In genomic region chr10:60031664-60032063, GRCh38 we compare ENCODE assay signal across 8 cellular contexts.
DNase-seq lines count a peak whose midpoint lies in the region; ATAC-seq, FAIRE-seq and TF ChIP-seq lines count a peak whose summit lies in the region.

No MANE protein-coding gene starts in this region.

- H3K4me1 Mint-ChIP-seq in activated CD4-positive, alpha-beta T cell treated with anti-CD3 and anti-CD28 coated beads, Interleukin-2, amount 10 ng/mL, durations not matched to agents 24 days and 14 days: peaks cover 6% of the 10 kb centered on the region

- H3K27me3 Mint-ChIP-seq in activated CD4-positive, alpha-beta T cell treated with anti-CD3 and anti-CD28 coated beads, Interleukin-2, amount 10 ng/mL, durations not matched to agents 24 days and 14 days: no peaks in the 10 kb centered on the region

- ATAC-seq in GM21619 (IDR thresholded peaks at IDR 0.05; ENCODE audit: unreplicated experiment): peak; percentile 43
- peak; percentile 20 to 53 for ATAC-seq in left cardiac atrium

- intact Hi-C loops in left cardiac atrium (cut with DNase I): loop anchor here in 1 of 2 donors (10.0 kb wide), 3 partner anchors 167 to 1077 kb away; no protein-coding TSS in a partner anchor
- intact Hi-C loops in activated CD4-positive, alpha-beta T cell treated with anti-CD3 and anti-CD28 coated beads, Interleukin-2, amount 10 ng/mL, durations not matched to agents 24 days and 14 days (cut with micrococcal nuclease): loop anchor here (1.0 to 5.0 kb wide), 4 partner anchors 125 to 405 kb away; partner anchors contain the start of gene CCDC6

- H3K27ac Mint-ChIP-seq in activated CD4-positive, alpha-beta T cell treated with anti-CD3 and anti-CD28 coated beads, Interleukin-2, amount 10 ng/mL, durations not matched to agents 24 days and 14 days: no peak overlapping the region

- TF ChIP-seq POLR2A in GM12891 (IDR thresholded peaks at IDR 0.05; ENCODE audit: low read depth, low read length): no peak

- no peak overlapping the region for H3K4me3 Mint-ChIP-seq in activated CD4-positive, alpha-beta T cell treated with anti-CD3 and anti-CD28 coated beads, Interleukin-2, amount 10 ng/mL, durations not matched to agents 24 days and 14 days

- FAIRE-seq in GM12891 (lab: Jason Lieb, UNC): peak; percentile 70
- no peak for FAIRE-seq in frontal cortex (lab: Jason Lieb, UNC)

- in situ Hi-C loops in KBM-7 (cut with MboI; ENCODE audit: low pct_unique_long_range_greater_than_20kb, low sequenced_read_pairs): loop anchor here (25.0 kb wide), 1 partner anchor 394 kb away; no protein-coding TSS in a partner anchor

- no peak for DNase-seq in GM12891 (ENCODE audit: insufficient read length, low spot score)
- peak; percentile 27 for DNase-seq in KBM-7
- no peak for DNase-seq in left cardiac atrium
- DNase-seq in GF-D8 (lab: John Stamatoyannopoulos, UW): no peak
- no peak for DNase-seq in NCI-H1105 treated with DMSO at 0.1 percent for 48 hours (lab: John Stamatoyannopoulos, UW)
- no peak for DNase-seq in activated CD4-positive, alpha-beta T cell treated with anti-CD3 and anti-CD28 coated beads, Interleukin-2, amount 10 ng/mL, durations not matched to agents 24 days and 14 days
- DNase-seq in frontal cortex (ENCODE audit: low spot score in 2 of 2): no peak

- no peaks in the 10 kb centered on the region for H3K9me3 Mint-ChIP-seq in activated CD4-positive, alpha-beta T cell treated with anti-CD3 and anti-CD28 coated beads, Interleukin-2, amount 10 ng/mL, durations not matched to agents 24 days and 14 days

- peaks cover 4% of the 10 kb centered on the region for H3K36me3 Mint-ChIP-seq in activated CD4-positive, alpha-beta T cell treated with anti-CD3 and anti-CD28 coated beads, Interleukin-2, amount 10 ng/mL, durations not matched to agents 24 days and 14 days (ENCODE audit: low read depth)

TF ChIP-seq in GM12891, 5 proteins besides CTCF, POLR2A, EP300 and RAD21:
- TF ChIP-seq POLR2AphosphoS5 (IDR thresholded peaks at IDR 0.05; ENCODE audit: low read depth, low read length) (no peak), SPI1 (IDR thresholded peaks at IDR 0.05; ENCODE audit: low read depth, low read length) (peak; percentile 76)
